ENCODE assay signal across 9 cellular contexts in the genomic region with DNA sequence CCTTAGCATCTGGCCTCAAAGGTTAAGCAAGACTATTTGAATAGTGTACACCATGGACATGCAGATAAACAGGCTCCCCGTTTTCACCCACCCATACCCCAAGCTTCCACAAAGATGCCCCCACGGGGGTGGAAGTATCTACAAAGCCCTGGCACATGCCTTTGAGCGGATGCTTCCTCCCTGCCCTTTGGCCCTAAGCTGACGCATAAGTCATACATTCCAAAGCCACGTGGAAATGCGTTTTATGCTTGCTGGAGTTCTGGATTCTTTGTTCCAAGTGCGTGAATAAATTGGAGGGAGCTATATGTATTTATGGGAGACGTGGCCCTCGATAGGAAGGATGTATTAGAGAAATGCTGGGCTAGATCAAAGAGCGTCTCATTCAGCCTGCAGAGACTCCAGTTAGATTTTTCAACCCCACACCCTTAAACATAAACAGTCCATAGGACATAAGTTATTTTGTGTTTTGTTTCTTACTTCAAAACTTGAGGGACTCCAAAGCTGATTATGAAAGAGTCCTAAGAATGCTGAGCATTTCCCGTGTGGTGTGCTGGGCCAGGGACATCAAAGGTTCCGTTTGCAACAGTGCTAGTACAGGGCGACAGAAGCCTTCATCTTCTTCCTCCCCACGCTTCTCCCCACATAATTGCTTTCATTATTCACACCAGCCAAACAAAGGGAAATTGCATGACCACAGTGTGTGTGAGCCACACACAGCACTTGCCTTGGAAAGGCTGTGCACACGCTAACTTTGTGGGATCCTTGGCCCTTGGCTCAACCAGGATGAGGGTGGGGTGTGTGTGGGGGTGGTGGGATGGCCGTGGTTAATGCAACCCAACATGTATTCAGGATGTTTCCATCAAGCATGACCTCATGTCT.
DNase-seq lines count a peak whose midpoint lies in the region; ATAC-seq and TF ChIP-seq lines count a peak whose summit lies in the region.
"Had no signal": no experiment of that assay in that cellular context is flagged by ENCODE, and none has a peak within 500 bp of the region (broad histone marks: within the 10 kb centered on the region; RNA-seq: fewer than 3 reads in every experiment).

No MANE protein-coding gene starts in this region.

- no peak for TF ChIP-seq CTCF in right lobe of liver (IDR thresholded peaks at IDR 0.05)

- H3K36me3 ChIP-seq in ACC112 (ENCODE audit: insufficient read depth, low read length) (no peaks in the 10 kb centered on the region), right lobe of liver (no peaks in the 10 kb centered on the region), HAP-1 (replicated peaks) (no peaks in the 10 kb centered on the region)

- peak; percentile 15 to 44 (median 28) for ATAC-seq in right lobe of liver
- no peak for ATAC-seq in HG02588 (IDR thresholded peaks at IDR 0.05; ENCODE audit: unreplicated experiment)
- ATAC-seq: body of pancreas had no signal

- in situ Hi-C loops in HAP-1 (cut with MboI; ENCODE audit: low sequenced_read_pairs) = no loop called here

- H3K27me3 ChIP-seq in ACC112 (ENCODE audit: insufficient read depth, low read length) = no peaks in the 10 kb centered on the region
- H3K27me3 ChIP-seq in right lobe of liver = no peaks in the 10 kb centered on the region
- H3K27me3 ChIP-seq in HAP-1 (ENCODE audit: low read depth) = no peaks in the 10 kb centered on the region
- H3K27me3 ChIP-seq: body of pancreas had no signal

- H3K79me2 ChIP-seq in ACC112 (ENCODE audit: control insufficient read depth, insufficient read depth, low read length, unreplicated experiment) = no peaks in the 10 kb centered on the region

- peak overlapping the region; percentile 95 for H3K27ac ChIP-seq in ACC112 (ENCODE audit: low read depth, low read length)
- H3K27ac ChIP-seq in right lobe of liver = peak overlapping the region; percentile 44 to 56 (median 51)

- H3K4me3 ChIP-seq in ACC112 (ENCODE audit: low read depth, low read length) (peak overlapping the region; percentile 8), right lobe of liver (no peak overlapping the region), HAP-1 (no peak overlapping the region)
- H3K4me3 ChIP-seq: body of pancreas had no signal

- H3K4me1 ChIP-seq in ACC112 (ENCODE audit: control insufficient read depth, insufficient read depth, low read length, unreplicated experiment) = peaks cover 55% of the 10 kb centered on the region
- peaks cover 7 to 48% (median 21%) of the 10 kb centered on the region in 4 donors for H3K4me1 ChIP-seq in right lobe of liver
- no peaks in the 10 kb centered on the region for H3K4me1 ChIP-seq in HAP-1

- intact Hi-C loops in right lobe of liver (cut with DNase I) = no loop called here

- DNase-seq in HT-29 (ENCODE audit: low spot score) = peak; percentile 81
- DNase-seq in astrocyte of the hippocampus (ENCODE audit: low read depth, low spot score) = peak; percentile 54
- peak; percentile 55 to 65 (median 62) for DNase-seq in right lobe of liver
- no peak for DNase-seq in HAP-1 (ENCODE audit: low spot score in 2 of 2)
- no peak for DNase-seq in activated effector memory CD4-positive, alpha-beta T cell treated with anti-CD3 and anti-CD28 coated beads, Interleukin-2, amount 50 U/mL, for 16 hours
- no peak for DNase-seq in DMS53 treated with DMSO at 0.1 percent for 48 hours (lab: John Stamatoyannopoulos, UW; ENCODE audit: unreplicated experiment)

- H2AFZ ChIP-seq in ACC112 (ENCODE audit: low read length, unreplicated experiment) = no peak overlapping the region

- TF ChIP-seq POLR2A in right lobe of liver (IDR thresholded peaks at IDR 0.05) = no peak

- 31% methylated on average over 15 of the region's 16 CpGs for WGBS in right lobe of liver (ENCODE audit: insufficient coverage, low coverage, low lambda C conversion rate, missing lambda C conversion rate)

- H3K9me3 ChIP-seq in right lobe of liver (no peaks in the 10 kb centered on the region), HAP-1 (no peaks in the 10 kb centered on the region)
- H3K9me3 ChIP-seq: body of pancreas had no signal

Comparison
In these comparisons a context has a peak if more than half of its experiments do, and no peak if none do; other contexts are left out.
1. DNase-seq: peak in HT-29 (single experiment), astrocyte of the hippocampus (single experiment) and right lobe of liver (3 of 3); none in HAP-1 (0 of 2), activated effector memory CD4-positive, alpha-beta T cell treated with anti-CD3 and anti-CD28 coated beads, Interleukin-2, amount 50 U/mL, for 16 hours (single experiment) and DMS53 treated with DMSO at 0.1 percent for 48 hours (single experiment).